In genomic region chr9:31587176-31587575, GRCh38 we compare ENCODE assay signal across 19 cellular contexts.
"Had no signal": no experiment of that assay in that cellular context is flagged by ENCODE, and none has a peak within 500 bp of the region (broad histone marks: within the 10 kb centered on the region; RNA-seq: fewer than 3 reads in every experiment).

No MANE protein-coding gene starts in this region.

- H3K9ac ChIP-seq: neural progenitor cell had no signal

- DNase-seq: activated CD4-positive, alpha-beta T cell treated with anti-CD3 and anti-CD28 coated beads, Interleukin-2, amount 10 ng/mL, durations not matched to agents 7 days and 5 days; activated CD4-positive, CD25-positive, alpha-beta regulatory T cell treated with anti-CD3 and anti-CD28 coated beads, Interleukin-2, amount 50 U/mL, for 72 hours; activated CD8-positive, alpha-beta T cell treated with anti-CD3 and anti-CD28 coated beads, Interleukin-2, amount 10 ng/mL, durations not matched to agents 7 days and 5 days; activated gamma-delta T cell treated with Interleukin-2 at 50 U/mL for 16 hours; body of pancreas; lower lobe of right lung; naive B cell; posterior cingulate gyrus; sigmoid colon; stimulated activated CD4-positive, alpha-beta T cell treated with anti-CD3 and anti-CD28 coated beads, Interleukin-2, amount 100 ng/mL, for 48 hours; stimulated activated CD8-positive, alpha-beta memory T cell treated with anti-CD3 and anti-CD28 coated beads, Interleukin-4, amount 100 ng/mL, for 48 hours; stimulated activated naive B cell treated with anti-CD40 and anti-IgM and Interleukin-4, amounts not matched to agents 10 μg/mL and 1 μg/mL and 100 μg/mL, for 72 hours; transverse colon; WERI-Rb-1 had no signal

- H3K9me3 Mint-ChIP-seq: activated CD4-positive, alpha-beta T cell treated with anti-CD3 and anti-CD28 coated beads, Interleukin-2, amount 10 ng/mL, durations not matched to agents 7 days and 5 days; activated naive CD4-positive, alpha-beta T cell treated with anti-CD3 and anti-CD28 coated beads, Interleukin-2, amount 50 U/mL, for 24 hours; activated T-helper 1 cell treated with anti-CD3 and anti-CD28 coated beads, Interleukin-12 subunit alpha, Interleukin-12 subunit beta, Interleukin-2, Interleukin-4 antibody, amounts not matched to agents 30 ng/mL and 10 ng/mL and 1 ng/mL, durations not matched to agents 14 hours and 24 hours and 36 hours; naive B cell; neural progenitor cell; stimulated activated naive B cell treated with anti-CD40 and anti-IgM and Interleukin-4, amounts not matched to agents 10 μg/mL and 1 μg/mL and 100 μg/mL, for 72 hours had no signal

- H3K27me3 ChIP-seq: body of pancreas, neural progenitor cell, sigmoid colon, transverse colon had no signal

- H3K4me1 ChIP-seq: body of pancreas, lower lobe of right lung, neural progenitor cell, sigmoid colon, transverse colon had no signal

- H3K36me3 ChIP-seq: lower lobe of right lung, neural progenitor cell, sigmoid colon, transverse colon, WERI-Rb-1 had no signal

- H3K4me3 Mint-ChIP-seq: activated CD4-positive, alpha-beta T cell treated with anti-CD3 and anti-CD28 coated beads, Interleukin-2, amount 10 ng/mL, durations not matched to agents 7 days and 5 days; activated CD8-positive, alpha-beta T cell treated with anti-CD3 and anti-CD28 coated beads, Interleukin-2, amount 10 ng/mL, durations not matched to agents 7 days and 5 days; activated naive CD4-positive, alpha-beta T cell treated with anti-CD3 and anti-CD28 coated beads, Interleukin-2, amount 50 U/mL, for 24 hours; activated T-helper 1 cell treated with anti-CD3 and anti-CD28 coated beads, Interleukin-12 subunit alpha, Interleukin-12 subunit beta, Interleukin-2, Interleukin-4 antibody, amounts not matched to agents 30 ng/mL and 10 ng/mL and 1 ng/mL, durations not matched to agents 14 hours and 24 hours and 36 hours; naive B cell; neural progenitor cell; stimulated activated naive B cell treated with anti-CD40 and anti-IgM and Interleukin-4, amounts not matched to agents 10 μg/mL and 1 μg/mL and 100 μg/mL, for 72 hours had no signal

- H3K4me2 ChIP-seq: neural progenitor cell, smooth muscle cell had no signal

- H3K36me3 Mint-ChIP-seq: activated naive CD4-positive, alpha-beta T cell treated with anti-CD3 and anti-CD28 coated beads, Interleukin-2, amount 50 U/mL, for 24 hours; naive B cell; neural progenitor cell; stimulated activated naive B cell treated with anti-CD40 and anti-IgM and Interleukin-4, amounts not matched to agents 10 μg/mL and 1 μg/mL and 100 μg/mL, for 72 hours had no signal

- H2AFZ ChIP-seq: neural progenitor cell had no signal

- H3K27ac ChIP-seq: body of pancreas, lower lobe of right lung, neural progenitor cell, sigmoid colon, transverse colon, WERI-Rb-1 had no signal

- H3K4me1 Mint-ChIP-seq: activated CD4-positive, alpha-beta T cell treated with anti-CD3 and anti-CD28 coated beads, Interleukin-2, amount 10 ng/mL, durations not matched to agents 7 days and 5 days; activated naive CD4-positive, alpha-beta T cell treated with anti-CD3 and anti-CD28 coated beads, Interleukin-2, amount 50 U/mL, for 24 hours; naive B cell; stimulated activated naive B cell treated with anti-CD40 and anti-IgM and Interleukin-4, amounts not matched to agents 10 μg/mL and 1 μg/mL and 100 μg/mL, for 72 hours had no signal

- H3K4me3 ChIP-seq: body of pancreas, lower lobe of right lung, neural progenitor cell, sigmoid colon, smooth muscle cell, transverse colon had no signal

- H3K9me3 ChIP-seq: body of pancreas, lower lobe of right lung, sigmoid colon, transverse colon had no signal

- H3K27me3 Mint-ChIP-seq: activated CD4-positive, alpha-beta T cell treated with anti-CD3 and anti-CD28 coated beads, Interleukin-2, amount 10 ng/mL, durations not matched to agents 7 days and 5 days; activated naive CD4-positive, alpha-beta T cell treated with anti-CD3 and anti-CD28 coated beads, Interleukin-2, amount 50 U/mL, for 24 hours; stimulated activated naive B cell treated with anti-CD40 and anti-IgM and Interleukin-4, amounts not matched to agents 10 μg/mL and 1 μg/mL and 100 μg/mL, for 72 hours had no signal

- FAIRE-seq: urothelium cell line had no signal

- H3K27ac Mint-ChIP-seq: activated CD4-positive, alpha-beta T cell treated with anti-CD3 and anti-CD28 coated beads, Interleukin-2, amount 10 ng/mL, durations not matched to agents 7 days and 5 days; activated CD8-positive, alpha-beta T cell treated with anti-CD3 and anti-CD28 coated beads, Interleukin-2, amount 10 ng/mL, durations not matched to agents 7 days and 5 days; activated naive CD4-positive, alpha-beta T cell treated with anti-CD3 and anti-CD28 coated beads, Interleukin-2, amount 50 U/mL, for 24 hours; activated T-helper 1 cell treated with anti-CD3 and anti-CD28 coated beads, Interleukin-12 subunit alpha, Interleukin-12 subunit beta, Interleukin-2, Interleukin-4 antibody, amounts not matched to agents 30 ng/mL and 10 ng/mL and 1 ng/mL, durations not matched to agents 14 hours and 24 hours and 36 hours; naive B cell; neural progenitor cell; stimulated activated naive B cell treated with anti-CD40 and anti-IgM and Interleukin-4, amounts not matched to agents 10 μg/mL and 1 μg/mL and 100 μg/mL, for 72 hours had no signal
